ENCODE assay signal across 11 cellular contexts in genomic region chr17:32558997-32559650, GRCh38.
DNase-seq lines count a peak whose midpoint lies in the region; ATAC-seq and TF ChIP-seq lines count a peak whose summit lies in the region.
"Had no signal": no experiment of that assay in that cellular context is flagged by ENCODE, and none has a peak within 500 bp of the region (broad histone marks: within the 10 kb centered on the region; RNA-seq: fewer than 3 reads in every experiment).

No MANE protein-coding gene starts in this region.

- H3K27ac Mint-ChIP-seq in naive B cell, result peak overlapping the region in 4 of 6 donors; percentile 36 to 95 (median 69)
- no peak overlapping the region for H3K27ac Mint-ChIP-seq in activated naive CD8-positive, alpha-beta T cell treated with anti-CD3 and anti-CD28 coated beads for 36 hours

- H3K27me3 Mint-ChIP-seq in naive B cell, result no peaks in the 10 kb centered on the region
- no peaks in the 10 kb centered on the region for H3K27me3 Mint-ChIP-seq in activated naive CD8-positive, alpha-beta T cell treated with anti-CD3 and anti-CD28 coated beads for 36 hours

- H3K4me1 Mint-ChIP-seq in naive B cell, result peaks cover 25 to 43% (median 32%) of the 10 kb centered on the region in 3 donors
- H3K4me1 Mint-ChIP-seq in activated naive CD8-positive, alpha-beta T cell treated with anti-CD3 and anti-CD28 coated beads for 36 hours, result peaks cover 33% of the 10 kb centered on the region

- no peak for TF ChIP-seq CTCF in foreskin fibroblast (IDR thresholded peaks at IDR 0.05; ENCODE audit: low read depth, low read length)

- H3K9me3 Mint-ChIP-seq in naive B cell, result peaks cover 0 to 3% (median 0%) of the 10 kb centered on the region in 7 donors
- no peaks in the 10 kb centered on the region for H3K9me3 Mint-ChIP-seq in activated naive CD8-positive, alpha-beta T cell treated with anti-CD3 and anti-CD28 coated beads for 36 hours
- H3K9me3 Mint-ChIP-seq: activated naive CD4-positive, alpha-beta T cell treated with anti-CD3 and anti-CD28 coated beads, Interleukin-2, amount 10 ng/mL, durations not matched to agents 7 days and 5 days had no signal

- no peaks in the 10 kb centered on the region for H3K36me3 Mint-ChIP-seq in naive B cell
- no peaks in the 10 kb centered on the region for H3K36me3 Mint-ChIP-seq in activated naive CD8-positive, alpha-beta T cell treated with anti-CD3 and anti-CD28 coated beads for 36 hours
- H3K36me3 Mint-ChIP-seq: activated naive CD4-positive, alpha-beta T cell treated with anti-CD3 and anti-CD28 coated beads, Interleukin-2, amount 10 ng/mL, durations not matched to agents 7 days and 5 days had no signal

- H3K4me3 ChIP-seq in foreskin fibroblast (ENCODE audit: low read depth in 1 of 2, low read length in 2 of 2), result no peak overlapping the region
- H3K4me3 ChIP-seq: HAP-1, heart right ventricle, skin epidermis had no signal

- peak overlapping the region in 5 of 8 donors; percentile 43 to 83 (median 57) for H3K4me3 Mint-ChIP-seq in naive B cell
- H3K4me3 Mint-ChIP-seq in activated naive CD8-positive, alpha-beta T cell treated with anti-CD3 and anti-CD28 coated beads for 36 hours, result no peak overlapping the region

- DNase-seq in LHCN-M2 (ENCODE audit: low read depth) (peak; percentile 36), naive B cell (no peak), foreskin fibroblast (no peak)
- DNase-seq in stimulated activated naive CD4-positive, alpha-beta T cell (lab: John Stamatoyannopoulos, UW), result no peak
- DNase-seq in activated naive CD8-positive, alpha-beta T cell treated with anti-CD3 and anti-CD28 coated beads for 36 hours, result no peak
- DNase-seq: activated naive CD4-positive, alpha-beta T cell treated with anti-CD3 and anti-CD28 coated beads, Interleukin-2, amount 10 ng/mL, durations not matched to agents 7 days and 5 days; heart right ventricle had no signal

- peak; percentile 88 for ATAC-seq in GM19023 (IDR thresholded peaks at IDR 0.05; ENCODE audit: unreplicated experiment)
- peak; percentile 84 for ATAC-seq in HG02610 (IDR thresholded peaks at IDR 0.05; ENCODE audit: unreplicated experiment)
- peak; percentile 47 to 65 for ATAC-seq in naive B cell (ENCODE audit: low read depth in 2 of 2)
